Comparison of ENCODE assay signal across 1 cellular context in the genomic region with DNA sequence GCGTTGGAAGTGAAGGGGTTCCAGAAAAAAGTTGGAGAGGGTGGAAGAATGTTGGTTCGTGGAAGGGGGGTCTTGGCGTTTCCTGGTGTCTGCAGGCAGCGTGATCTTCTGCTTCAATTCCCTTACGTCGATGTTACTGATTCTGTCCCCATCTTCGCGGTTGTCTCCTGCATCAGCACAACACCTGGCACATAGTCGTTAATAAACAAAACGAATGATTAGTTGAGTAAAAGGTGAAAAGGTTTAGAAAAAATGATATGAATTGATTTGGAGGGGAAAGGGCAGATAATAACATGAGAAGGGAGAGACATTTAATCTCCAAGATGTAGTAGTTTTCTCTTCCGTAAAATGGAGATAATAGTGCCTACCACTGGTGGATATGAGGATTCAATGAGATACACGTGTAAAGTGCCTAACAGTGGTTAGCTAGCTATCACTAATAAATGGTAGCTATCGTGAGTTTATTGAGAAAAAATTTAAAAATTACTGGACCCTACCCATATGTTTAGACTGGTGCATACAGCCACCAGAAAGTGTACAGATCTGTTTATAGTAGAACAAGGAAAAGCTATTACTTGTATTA.
TF ChIP-seq lines count a peak whose summit lies in the region.

No MANE protein-coding gene starts in this region.

TF ChIP-seq in HEK293, 187 proteins besides CTCF, POLR2A, EP300 and RAD21 (continued from another document):
- TF ChIP-seq ZNF544 (tag by site-specific recombination; IDR thresholded peaks at IDR 0.05): no peak
- TF ChIP-seq ZNF416 (tag by site-specific recombination; IDR thresholded peaks at IDR 0.05): no peak
- TF ChIP-seq HOXC10 (CRISPR knock-in tag; IDR thresholded peaks at IDR 0.05): no peak
- TF ChIP-seq HOXA7 (CRISPR knock-in tag; IDR thresholded peaks at IDR 0.05; ENCODE audit: borderline replicate concordance): no peak
- TF ChIP-seq OVOL3 (tag by site-specific recombination; IDR thresholded peaks at IDR 0.05): no peak
- TF ChIP-seq KLF8 (tag by site-specific recombination; IDR thresholded peaks at IDR 0.05): no peak
- TF ChIP-seq, protein P1, sequence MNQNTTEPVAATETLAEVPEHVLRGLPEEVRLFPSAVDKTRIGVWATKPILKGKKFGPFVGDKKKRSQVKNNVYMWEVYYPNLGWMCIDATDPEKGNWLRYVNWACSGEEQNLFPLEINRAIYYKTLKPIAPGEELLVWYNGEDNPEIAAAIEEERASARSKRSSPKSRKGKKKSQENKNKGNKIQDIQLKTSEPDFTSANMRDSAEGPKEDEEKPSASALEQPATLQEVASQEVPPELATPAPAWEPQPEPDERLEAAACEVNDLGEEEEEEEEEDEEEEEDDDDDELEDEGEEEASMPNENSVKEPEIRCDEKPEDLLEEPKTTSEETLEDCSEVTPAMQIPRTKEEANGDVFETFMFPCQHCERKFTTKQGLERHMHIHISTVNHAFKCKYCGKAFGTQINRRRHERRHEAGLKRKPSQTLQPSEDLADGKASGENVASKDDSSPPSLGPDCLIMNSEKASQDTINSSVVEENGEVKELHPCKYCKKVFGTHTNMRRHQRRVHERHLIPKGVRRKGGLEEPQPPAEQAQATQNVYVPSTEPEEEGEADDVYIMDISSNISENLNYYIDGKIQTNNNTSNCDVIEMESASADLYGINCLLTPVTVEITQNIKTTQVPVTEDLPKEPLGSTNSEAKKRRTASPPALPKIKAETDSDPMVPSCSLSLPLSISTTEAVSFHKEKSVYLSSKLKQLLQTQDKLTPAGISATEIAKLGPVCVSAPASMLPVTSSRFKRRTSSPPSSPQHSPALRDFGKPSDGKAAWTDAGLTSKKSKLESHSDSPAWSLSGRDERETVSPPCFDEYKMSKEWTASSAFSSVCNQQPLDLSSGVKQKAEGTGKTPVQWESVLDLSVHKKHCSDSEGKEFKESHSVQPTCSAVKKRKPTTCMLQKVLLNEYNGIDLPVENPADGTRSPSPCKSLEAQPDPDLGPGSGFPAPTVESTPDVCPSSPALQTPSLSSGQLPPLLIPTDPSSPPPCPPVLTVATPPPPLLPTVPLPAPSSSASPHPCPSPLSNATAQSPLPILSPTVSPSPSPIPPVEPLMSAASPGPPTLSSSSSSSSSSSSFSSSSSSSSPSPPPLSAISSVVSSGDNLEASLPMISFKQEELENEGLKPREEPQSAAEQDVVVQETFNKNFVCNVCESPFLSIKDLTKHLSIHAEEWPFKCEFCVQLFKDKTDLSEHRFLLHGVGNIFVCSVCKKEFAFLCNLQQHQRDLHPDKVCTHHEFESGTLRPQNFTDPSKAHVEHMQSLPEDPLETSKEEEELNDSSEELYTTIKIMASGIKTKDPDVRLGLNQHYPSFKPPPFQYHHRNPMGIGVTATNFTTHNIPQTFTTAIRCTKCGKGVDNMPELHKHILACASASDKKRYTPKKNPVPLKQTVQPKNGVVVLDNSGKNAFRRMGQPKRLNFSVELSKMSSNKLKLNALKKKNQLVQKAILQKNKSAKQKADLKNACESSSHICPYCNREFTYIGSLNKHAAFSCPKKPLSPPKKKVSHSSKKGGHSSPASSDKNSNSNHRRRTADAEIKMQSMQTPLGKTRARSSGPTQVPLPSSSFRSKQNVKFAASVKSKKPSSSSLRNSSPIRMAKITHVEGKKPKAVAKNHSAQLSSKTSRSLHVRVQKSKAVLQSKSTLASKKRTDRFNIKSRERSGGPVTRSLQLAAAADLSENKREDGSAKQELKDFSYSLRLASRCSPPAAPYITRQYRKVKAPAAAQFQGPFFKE (tag by site-specific recombination; IDR thresholded peaks at IDR 0.05; ENCODE audit: borderline replicate concordance): no peak
- TF ChIP-seq ZSCAN30 (tag by site-specific recombination; IDR thresholded peaks at IDR 0.05): no peak
- no peak for TF ChIP-seq ZNF391 (tag by site-specific recombination; IDR thresholded peaks at IDR 0.05; ENCODE audit: borderline replicate concordance, low read depth)
- no peak for TF ChIP-seq ZNF707 (tag by site-specific recombination; IDR thresholded peaks at IDR 0.05)
- peak; percentile 11; the same call in 1 of the 2 replicates for TF ChIP-seq ZFP37 (tag by site-specific recombination; IDR thresholded peaks at IDR 0.05)
- TF ChIP-seq PRDM1 (tag by site-specific recombination; IDR thresholded peaks at IDR 0.05): 0 out of 2 replicates have a peak, but pooled peaks have one; percentile 1
- no peak for TF ChIP-seq GFI1B (tag by site-specific recombination; IDR thresholded peaks at IDR 0.05)
- TF ChIP-seq KLF1 (tag by site-specific recombination; IDR thresholded peaks at IDR 0.05): no peak
- no peak for TF ChIP-seq ZNF426 (tag by site-specific recombination; IDR thresholded peaks at IDR 0.05)
- no peak for TF ChIP-seq ZNF157 (tag by site-specific recombination; IDR thresholded peaks at IDR 0.05)
- TF ChIP-seq ZBTB48 (tag by site-specific recombination; IDR thresholded peaks at IDR 0.05): no peak
- TF ChIP-seq, protein P2, sequence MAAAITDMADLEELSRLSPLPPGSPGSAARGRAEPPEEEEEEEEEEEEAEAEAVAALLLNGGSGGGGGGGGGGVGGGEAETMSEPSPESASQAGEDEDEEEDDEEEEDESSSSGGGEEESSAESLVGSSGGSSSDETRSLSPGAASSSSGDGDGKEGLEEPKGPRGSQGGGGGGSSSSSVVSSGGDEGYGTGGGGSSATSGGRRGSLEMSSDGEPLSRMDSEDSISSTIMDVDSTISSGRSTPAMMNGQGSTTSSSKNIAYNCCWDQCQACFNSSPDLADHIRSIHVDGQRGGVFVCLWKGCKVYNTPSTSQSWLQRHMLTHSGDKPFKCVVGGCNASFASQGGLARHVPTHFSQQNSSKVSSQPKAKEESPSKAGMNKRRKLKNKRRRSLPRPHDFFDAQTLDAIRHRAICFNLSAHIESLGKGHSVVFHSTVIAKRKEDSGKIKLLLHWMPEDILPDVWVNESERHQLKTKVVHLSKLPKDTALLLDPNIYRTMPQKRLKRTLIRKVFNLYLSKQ (tag by site-specific recombination; IDR thresholded peaks at IDR 0.05; ENCODE audit: borderline replicate concordance): no peak
- no peak for TF ChIP-seq ZNF670 (tag by site-specific recombination; IDR thresholded peaks at IDR 0.05; ENCODE audit: low read depth)
- TF ChIP-seq, protein P3, sequence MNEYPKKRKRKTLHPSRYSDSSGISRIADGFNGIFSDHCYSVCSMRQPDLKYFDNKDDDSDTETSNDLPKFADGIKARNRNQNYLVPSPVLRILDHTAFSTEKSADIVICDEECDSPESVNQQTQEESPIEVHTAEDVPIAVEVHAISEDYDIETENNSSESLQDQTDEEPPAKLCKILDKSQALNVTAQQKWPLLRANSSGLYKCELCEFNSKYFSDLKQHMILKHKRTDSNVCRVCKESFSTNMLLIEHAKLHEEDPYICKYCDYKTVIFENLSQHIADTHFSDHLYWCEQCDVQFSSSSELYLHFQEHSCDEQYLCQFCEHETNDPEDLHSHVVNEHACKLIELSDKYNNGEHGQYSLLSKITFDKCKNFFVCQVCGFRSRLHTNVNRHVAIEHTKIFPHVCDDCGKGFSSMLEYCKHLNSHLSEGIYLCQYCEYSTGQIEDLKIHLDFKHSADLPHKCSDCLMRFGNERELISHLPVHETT (tag by site-specific recombination; IDR thresholded peaks at IDR 0.05): no peak
